9 cellular contexts compared by ENCODE assay signal in the genomic region with DNA sequence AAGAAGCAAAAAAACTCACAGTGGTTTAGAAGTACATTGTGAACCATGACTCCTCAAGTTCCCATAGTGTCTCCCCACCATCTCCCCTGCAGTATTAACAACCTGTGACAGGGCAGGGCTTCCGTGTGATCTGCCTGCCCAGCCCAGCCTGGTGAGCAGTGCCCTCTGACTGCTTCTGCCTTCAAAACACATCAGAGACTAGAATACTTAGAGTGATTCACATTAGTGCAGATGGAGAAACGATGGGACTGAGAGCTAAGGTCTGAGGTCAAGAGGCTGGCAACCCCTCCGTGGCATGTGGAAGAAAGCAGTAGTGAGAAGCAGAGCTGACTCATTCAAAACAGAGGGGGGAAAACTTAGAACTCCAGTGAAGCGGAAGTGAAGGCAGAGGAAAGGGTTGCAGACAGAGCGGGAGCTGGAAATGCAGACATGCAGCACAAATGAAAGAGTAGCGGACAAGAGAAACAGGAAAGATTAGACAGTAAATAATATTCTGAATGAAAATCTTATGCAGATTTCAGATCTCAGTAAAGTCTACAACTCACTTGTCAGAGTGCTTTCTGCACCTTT. TPM values are rescaled to one million over a fixed set of nuclear protein-coding genes. Genes with fewer than 3 reads are reported as not detected.
A peak's percentile ranks its signal among the peaks of the same experiment; 100 is the strongest.
DNase-seq lines count a peak whose midpoint lies in the region; ATAC-seq, FAIRE-seq and TF ChIP-seq lines count a peak whose summit lies in the region.
"Not testable (repeated sequence)": the region's sequence is repeated elsewhere in the genome, so short reads cannot be mapped to it uniquely, and the experiment has no call there.
"Had no signal": no experiment of that assay in that cellular context is flagged by ENCODE, and none has a peak within 500 bp of the region (broad histone marks: within the 10 kb centered on the region; RNA-seq: fewer than 3 reads in every experiment).

No MANE protein-coding gene starts in this region.

- H3K9me3 Mint-ChIP-seq in activated naive CD4-positive, alpha-beta T cell treated with anti-CD3 and anti-CD28 coated beads, Interleukin-2, amount 50 U/mL, for 72 hours; naive thymus-derived CD4-positive, alpha-beta T cell; stimulated activated naive B cell treated with anti-CD40 and anti-IgM and Interleukin-4, amounts not matched to agents 10 μg/mL and 1 μg/mL and 100 μg/mL, for 72 hours: not testable (repeated sequence)

- H3K56ac ChIP-seq in IMR-90 (ENCODE audit: extremely low read depth, insufficient read depth, low read length) = not testable (repeated sequence)

- H3K9ac ChIP-seq in IMR-90 (ENCODE audit: low read depth, low read length); PC-3 (ENCODE audit: low read length): not testable (repeated sequence)

- H3F3A ChIP-seq in PC-3 (ENCODE audit: low read length, unreplicated experiment) = not testable (repeated sequence)

- POLR2A ChIA-PET in IMR-90 (lab: Charles Lee; ENCODE audit: unreplicated experiment); PC-3 (lab: Charles Lee; ENCODE audit: unreplicated experiment); naive thymus-derived CD4-positive, alpha-beta T cell (lab: Charles Lee): not testable (repeated sequence)

- not testable (repeated sequence) for H3K9me2 ChIP-seq in PC-3 (replicated peaks; ENCODE audit: low read length)

- H3K18ac ChIP-seq in IMR-90 (ENCODE audit: low read depth, low read length) = not testable (repeated sequence)

- H3K4me1 ChIP-seq in IMR-90 (ENCODE audit: control insufficient read depth, insufficient read depth, low read length); PC-3 (ENCODE audit: insufficient read depth, low read length); naive thymus-derived CD4-positive, alpha-beta T cell (ENCODE audit: control insufficient read depth in 2 of 2, insufficient read depth in 2 of 2, low read length in 2 of 2): not testable (repeated sequence)

- H2BK5ac ChIP-seq in IMR-90 (ENCODE audit: low read depth, low read length, poor library complexity, severe bottlenecking) = not testable (repeated sequence)

- H2BK15ac ChIP-seq in IMR-90 (ENCODE audit: low read depth, low read length) = not testable (repeated sequence)

- H3K27ac ChIP-seq in IMR-90 (ENCODE audit: insufficient read depth, low read length); PC-3 (ENCODE audit: low read length); naive thymus-derived CD4-positive, alpha-beta T cell (ENCODE audit: low read depth, low read length): not testable (repeated sequence)

- dilution Hi-C loops in IMR-90 (cut with HindIII; ENCODE audit: low sequenced_read_pairs, unreplicated experiment) = not testable (repeated sequence)

- not testable (repeated sequence) for H3K27ac Mint-ChIP-seq in activated naive CD4-positive, alpha-beta T cell treated with anti-CD3 and anti-CD28 coated beads, Interleukin-2, amount 50 U/mL, for 72 hours; naive thymus-derived CD4-positive, alpha-beta T cell; stimulated activated naive B cell treated with anti-CD40 and anti-IgM and Interleukin-4, amounts not matched to agents 10 μg/mL and 1 μg/mL and 100 μg/mL, for 72 hours

- H3K9me3 ChIP-seq in IMR-90 (ENCODE audit: control insufficient read depth, insufficient read depth, low read length); PC-3 (ENCODE audit: low read length); naive thymus-derived CD4-positive, alpha-beta T cell (ENCODE audit: control insufficient read depth in 2 of 3, low read length in 3 of 3): not testable (repeated sequence)

- not testable (repeated sequence) for BruUV-seq in IMR-90 (replicated peaks; lab: Mats Ljungman, UMichigan); PC-3 (replicated peaks; lab: Mats Ljungman, UMichigan)

- not testable (repeated sequence) for H2AK9ac ChIP-seq in IMR-90 (replicated peaks; ENCODE audit: low read depth, low read length, poor library complexity)

- H3K4me2 ChIP-seq in IMR-90 (ENCODE audit: low read depth, low read length); PC-3 (ENCODE audit: low read length): not testable (repeated sequence)

- in situ Hi-C loops in IMR-90 (cut with MboI; ENCODE audit: low sequenced_read_pairs) = not testable (repeated sequence)

- DNase-seq in IMR-90; PC-3; RCC 7860 (ENCODE audit: low spot score); activated naive CD4-positive, alpha-beta T cell treated with anti-CD3 and anti-CD28 coated beads, Interleukin-2, amount 50 U/mL, for 72 hours (ENCODE audit: low spot score in 2 of 2); naive thymus-derived CD4-positive, alpha-beta T cell; stimulated activated naive B cell treated with anti-CD40 and anti-IgM and Interleukin-4, amounts not matched to agents 10 μg/mL and 1 μg/mL and 100 μg/mL, for 72 hours: not testable (repeated sequence)

- no CpG with 5 or more reads among the region's 6 CpGs for WGBS in IMR-90 (ENCODE audit: extremely low coverage in 2 of 2, insufficient read length in 1 of 2), 2 experiments

- H2AK5ac ChIP-seq in IMR-90 (ENCODE audit: low read depth, low read length) = not testable (repeated sequence)

- H3K79me2 ChIP-seq in PC-3 (ENCODE audit: low read length) = not testable (repeated sequence)

- not testable (repeated sequence) for H3K9me1 ChIP-seq in IMR-90 (ENCODE audit: insufficient read depth, low read length)

- not testable (repeated sequence) for TF ChIP-seq POLR2A in IMR-90 (IDR thresholded peaks at IDR 0.05; ENCODE audit: low read depth, low read length)

- peak; percentile 91 for FAIRE-seq in RCC 7860 (lab: Jason Lieb, UNC)

- not testable (repeated sequence) for H4K20me1 ChIP-seq in IMR-90 (ENCODE audit: insufficient read depth, low read length); PC-3 (ENCODE audit: low read length)

- H4K91ac ChIP-seq in IMR-90 (ENCODE audit: insufficient read depth, low read depth, low read length) = not testable (repeated sequence)

- not testable (repeated sequence) for H3K23ac ChIP-seq in IMR-90 (ENCODE audit: low read depth, low read length)

- not testable (repeated sequence) for TF ChIP-seq RAD21 in IMR-90 (IDR thresholded peaks at IDR 0.05; ENCODE audit: low read length)

- not testable (repeated sequence) for H3K4me1 Mint-ChIP-seq in naive thymus-derived CD4-positive, alpha-beta T cell; stimulated activated naive B cell treated with anti-CD40 and anti-IgM and Interleukin-4, amounts not matched to agents 10 μg/mL and 1 μg/mL and 100 μg/mL, for 72 hours

- H3K14ac ChIP-seq in IMR-90 (replicated peaks; ENCODE audit: low read depth, low read length) = not testable (repeated sequence)

- intact Hi-C loops in IMR-90 (cut with micrococcal nuclease); PC-3 (cut with micrococcal nuclease); naive thymus-derived CD4-positive, alpha-beta T cell (cut with micrococcal nuclease): not testable (repeated sequence)

- not testable (repeated sequence) for H3K79me1 ChIP-seq in IMR-90 (ENCODE audit: low read depth in 1 of 2, low read length in 2 of 2)

- H2BK20ac ChIP-seq in IMR-90 (ENCODE audit: low read depth, low read length) = not testable (repeated sequence)

- not testable (repeated sequence) for H4K8ac ChIP-seq in IMR-90 (ENCODE audit: low read depth in 2 of 2, low read length in 2 of 2)

- H3K36me3 Mint-ChIP-seq in activated naive CD4-positive, alpha-beta T cell treated with anti-CD3 and anti-CD28 coated beads, Interleukin-2, amount 50 U/mL, for 72 hours; naive thymus-derived CD4-positive, alpha-beta T cell; stimulated activated naive B cell treated with anti-CD40 and anti-IgM and Interleukin-4, amounts not matched to agents 10 μg/mL and 1 μg/mL and 100 μg/mL, for 72 hours: not testable (repeated sequence)

- not testable (repeated sequence) for H2BK120ac ChIP-seq in IMR-90 (ENCODE audit: low read depth, low read length)

- CTCF ChIA-PET in IMR-90 (lab: Yijun Ruan, JAX); PC-3 (lab: Charles Lee); naive thymus-derived CD4-positive, alpha-beta T cell (lab: Charles Lee): not testable (repeated sequence)

- H3K4me3 ChIP-seq in IMR-90 (ENCODE audit: insufficient read depth, low read depth, low read length); PC-3 (ENCODE audit: low read length); naive thymus-derived CD4-positive, alpha-beta T cell (ENCODE audit: low read length): not testable (repeated sequence)

- not testable (repeated sequence) for H3K4me3 Mint-ChIP-seq in naive thymus-derived CD4-positive, alpha-beta T cell; stimulated activated naive B cell treated with anti-CD40 and anti-IgM and Interleukin-4, amounts not matched to agents 10 μg/mL and 1 μg/mL and 100 μg/mL, for 72 hours

- TF ChIP-seq CTCF in IMR-90 (conservative IDR thresholded peaks at IDR 0.05; ENCODE audit: low read depth, low read length); PC-3 (conservative IDR thresholded peaks at IDR 0.05; ENCODE audit: low read depth, low read length): not testable (repeated sequence)

- not testable (repeated sequence) for H3K27me3 ChIP-seq in IMR-90 (ENCODE audit: control insufficient read depth, insufficient read depth, low read length); PC-3 (ENCODE audit: low read length); naive thymus-derived CD4-positive, alpha-beta T cell (ENCODE audit: control insufficient read depth in 2 of 2, insufficient read depth in 2 of 2, low read length in 2 of 2)

- H3K27me3 Mint-ChIP-seq in naive thymus-derived CD4-positive, alpha-beta T cell; stimulated activated naive B cell treated with anti-CD40 and anti-IgM and Interleukin-4, amounts not matched to agents 10 μg/mL and 1 μg/mL and 100 μg/mL, for 72 hours: not testable (repeated sequence)

- H2AFZ ChIP-seq in IMR-90 (replicated peaks; ENCODE audit: low read length, poor library complexity); PC-3 (ENCODE audit: low read length): not testable (repeated sequence)

- H3K4ac ChIP-seq in IMR-90 (ENCODE audit: low read depth, low read length) = not testable (repeated sequence)

- H3K36me3 ChIP-seq in IMR-90 (ENCODE audit: control insufficient read depth, insufficient read depth, low read length); PC-3 (ENCODE audit: low read depth, low read length); naive thymus-derived CD4-positive, alpha-beta T cell (ENCODE audit: control insufficient read depth in 2 of 3, insufficient read depth in 3 of 3, low read length in 3 of 3): not testable (repeated sequence)

- ATAC-seq in IMR-90 (ENCODE audit: low read depth) = peak; percentile 35
- peak; percentile 49; the same call in 1 of the 2 replicates for ATAC-seq in PC-3
- ATAC-seq in activated naive CD4-positive, alpha-beta T cell treated with anti-CD3 and anti-CD28 coated beads, Interleukin-2, amount 50 U/mL, for 72 hours = peak; percentile 41 to 71
- peak; percentile 63 for ATAC-seq in naive thymus-derived CD4-positive, alpha-beta T cell
- peak; percentile 61 to 77 for ATAC-seq in stimulated activated naive B cell treated with anti-CD40 and anti-IgM and Interleukin-4, amounts not matched to agents 10 μg/mL and 1 μg/mL and 100 μg/mL, for 72 hours (replicated peaks)

- not testable (repeated sequence) for H4K5ac ChIP-seq in IMR-90 (ENCODE audit: low read depth, low read length)

RNA-seq across cellular contexts. Expression of gene CHRFAM7A, which starts 6.9 kb away (rescaled TPM):
- total RNA-seq in IMR-90 (2012; rRNA removed) = 0.18 TPM in 1 of 2 replicates, not detected in the other
- not detected in 2 replicates for polyA plus RNA-seq in IMR-90 (2012; rRNA removed)
- not detected in 2 replicates for polyA plus RNA-seq in IMR-90 (2012; cell fraction: cytosol; rRNA removed)
- polyA plus RNA-seq in IMR-90 (2012; cell fraction: nucleus; rRNA removed; ENCODE audit: low replicate concordance) = 0.07 TPM in 1 of 2 replicates, not detected in the other
- total RNA-seq in PC-3 (2014; rRNA removed) = 19.0 TPM in 1 of 2 replicates, not detected in the other
- 1 to 10 TPM in 1 of 2 donors, not detected in 1; 4.3 TPM for total RNA-seq in activated naive CD4-positive, alpha-beta T cell treated with anti-CD3 and anti-CD28 coated beads, Interleukin-2, amount 50 U/mL, for 72 hours
- 1 to 10 TPM in 3 of 5 experiments, under 1 TPM in 2; 0.19 to 2.9 (median 1.8) TPM for total RNA-seq in naive thymus-derived CD4-positive, alpha-beta T cell
- not detected for polyA plus RNA-seq in naive thymus-derived CD4-positive, alpha-beta T cell
- total RNA-seq: Caco-2; CD8-positive, alpha-beta T cell had no signal
- polyA plus RNA-seq: BJ had no signal

RNA-seq across cellular contexts. Expression of gene GOLGA8R, which starts 27.7 kb away (rescaled TPM):
- total RNA-seq in IMR-90 (2012; rRNA removed) = 0.72 and 1.1 TPM in 2 replicates
- polyA plus RNA-seq in IMR-90 (2012; rRNA removed) = 0.46 and 1.4 TPM in 2 replicates
- 0.23 and 0.25 TPM in 2 replicates for polyA plus RNA-seq in IMR-90 (2012; cell fraction: cytosol; rRNA removed)
- polyA plus RNA-seq in IMR-90 (2012; cell fraction: nucleus; rRNA removed; ENCODE audit: low replicate concordance) = 4.5 and 16.0 TPM in 2 replicates
- total RNA-seq in PC-3 (2014; rRNA removed) = 0.07 and 0.69 TPM in 2 replicates
- 1 to 10 TPM; 4.2 to 5.0 TPM for total RNA-seq in activated naive CD4-positive, alpha-beta T cell treated with anti-CD3 and anti-CD28 coated beads, Interleukin-2, amount 50 U/mL, for 72 hours
- total RNA-seq in naive thymus-derived CD4-positive, alpha-beta T cell = 10 to 100 TPM in 1 of 5 experiments, 1 to 10 TPM in 4; 5.9 to 10.0 (median 6.9) TPM
- under 1 TPM; 0.11 to 0.25 TPM for polyA plus RNA-seq in naive thymus-derived CD4-positive, alpha-beta T cell
- total RNA-seq: Caco-2 had no signal
